ENCODE assay signal across 23 cellular contexts in the genomic region with DNA sequence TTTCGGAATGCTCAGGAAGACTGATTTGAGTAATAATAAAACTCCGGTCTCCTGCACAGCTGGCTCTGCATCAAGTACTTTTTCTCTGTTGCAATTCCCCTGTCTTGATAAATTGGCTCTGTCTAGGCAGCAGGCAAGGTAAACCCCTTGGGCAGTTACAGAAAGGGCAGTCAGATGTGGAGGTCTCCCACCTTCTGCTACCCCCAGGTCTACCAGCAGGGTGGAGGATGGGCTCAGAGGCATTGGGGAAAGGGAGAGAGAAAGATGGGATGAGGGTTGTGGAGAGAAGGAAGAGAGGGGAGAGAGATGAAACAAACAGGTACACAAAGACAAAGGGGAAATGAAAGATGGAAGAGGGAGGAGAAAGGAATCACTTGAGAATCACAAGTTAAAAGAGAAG.
"Had no signal": no experiment of that assay in that cellular context is flagged by ENCODE, and none has a peak within 500 bp of the region (broad histone marks: within the 10 kb centered on the region; RNA-seq: fewer than 3 reads in every experiment).

No MANE protein-coding gene starts in this region.

- H3K4me2 ChIP-seq: smooth muscle cell had no signal

- H3K4me3 ChIP-seq: left ventricle myocardium inferior, lung, ovary, right atrium auricular region, right lobe of liver, smooth muscle cell, tibial nerve, upper lobe of left lung, vagina had no signal

- H3K9me3 ChIP-seq: right lobe of liver, vagina had no signal

- H3K27me3 Mint-ChIP-seq: progenitor cell of endocrine pancreas had no signal

- H3K27ac Mint-ChIP-seq: mesothelial cell of epicardium; naive B cell; natural killer cell treated with Interleukin-12 subunit alpha and Interleukin-12 subunit beta and Interleukin-15 and Interleukin-18, amount 100 ng/mL, for 72 hours; progenitor cell of endocrine pancreas; stimulated activated memory B cell treated with anti-CD40 and anti-IgM and Interleukin-4, amounts not matched to agents 10 μg/mL and 1 μg/mL and 100 μg/mL, for 72 hours; stimulated activated naive CD8-positive, alpha-beta T cell treated with anti-CD3 and anti-CD28 coated beads, Interleukin-15, amount 100 ng/mL, for 72 hours had no signal

- H3K4me1 Mint-ChIP-seq: naive B cell; stimulated activated memory B cell treated with anti-CD40 and anti-IgM and Interleukin-4, amounts not matched to agents 10 μg/mL and 1 μg/mL and 100 μg/mL, for 72 hours; stimulated activated naive CD8-positive, alpha-beta T cell treated with anti-CD3 and anti-CD28 coated beads, Interleukin-15, amount 100 ng/mL, for 72 hours had no signal

- H3K36me3 Mint-ChIP-seq: mesothelial cell of epicardium; naive B cell; natural killer cell treated with Interleukin-12 subunit alpha and Interleukin-12 subunit beta and Interleukin-15 and Interleukin-18, amount 100 ng/mL, for 72 hours; stimulated activated memory B cell treated with anti-CD40 and anti-IgM and Interleukin-4, amounts not matched to agents 10 μg/mL and 1 μg/mL and 100 μg/mL, for 72 hours had no signal

- H3K4me3 Mint-ChIP-seq: mesothelial cell of epicardium; naive B cell; natural killer cell treated with Interleukin-12 subunit alpha and Interleukin-12 subunit beta and Interleukin-15 and Interleukin-18, amount 100 ng/mL, for 72 hours; stimulated activated memory B cell treated with anti-CD40 and anti-IgM and Interleukin-4, amounts not matched to agents 10 μg/mL and 1 μg/mL and 100 μg/mL, for 72 hours; stimulated activated naive CD8-positive, alpha-beta T cell treated with anti-CD3 and anti-CD28 coated beads, Interleukin-15, amount 100 ng/mL, for 72 hours had no signal

- H3K27me3 ChIP-seq: ovary, right atrium auricular region, right lobe of liver, tibial nerve, upper lobe of left lung, vagina had no signal

- ATAC-seq: natural killer cell treated with Interleukin-12 subunit alpha and Interleukin-12 subunit beta and Interleukin-15 and Interleukin-18, amount 100 ng/mL, for 72 hours; right lobe of liver; stimulated activated memory B cell treated with anti-CD40 and anti-IgM and Interleukin-4, amounts not matched to agents 10 μg/mL and 1 μg/mL and 100 μg/mL, for 72 hours; stimulated activated naive CD8-positive, alpha-beta T cell treated with anti-CD3 and anti-CD28 coated beads, Interleukin-15, amount 100 ng/mL, for 72 hours had no signal

- DNase-seq: islet precursor cell; left ventricle myocardium inferior; mesendoderm; naive B cell; ovary; right lobe of liver; stimulated activated CD4-positive, alpha-beta T cell treated with anti-CD3 and anti-CD28 coated beads, Interleukin-1b, Interleukin-23, amount 100 ng/mL, for 48 hours; stimulated activated CD4-positive, alpha-beta T cell treated with anti-CD3 and anti-CD28 coated beads, Interleukin-2, amount 100 ng/mL, for 48 hours; stimulated activated CD4-positive, alpha-beta T cell treated with anti-CD3 and anti-CD28 coated beads, Interleukin-4, amount 100 ng/mL, for 4 hours; stimulated activated CD8-positive, alpha-beta memory T cell treated with anti-CD3 and anti-CD28 coated beads, Interleukin-4, amount 100 ng/mL, for 48 hours; stimulated activated naive CD4-positive, alpha-beta T cell treated with Interleukin-2 at 50 U/mL for 16 hours; stimulated activated naive CD8-positive, alpha-beta T cell treated with anti-CD3 and anti-CD28 coated beads, Interleukin-15, amount 100 ng/mL, for 72 hours; substantia nigra; upper lobe of left lung had no signal

- H3K36me3 ChIP-seq: left ventricle myocardium inferior, ovary, right atrium auricular region, right lobe of liver, tibial nerve, upper lobe of left lung, vagina had no signal

- H3K9me3 Mint-ChIP-seq: natural killer cell treated with Interleukin-12 subunit alpha and Interleukin-12 subunit beta and Interleukin-15 and Interleukin-18, amount 100 ng/mL, for 72 hours had no signal

- H3K27ac ChIP-seq: left ventricle myocardium inferior, ovary, right atrium auricular region, right lobe of liver, tibial nerve, upper lobe of left lung, vagina had no signal

- H3K4me1 ChIP-seq: left ventricle myocardium inferior, right atrium auricular region, right lobe of liver, tibial nerve, upper lobe of left lung, vagina had no signal
